In the genomic region with DNA sequence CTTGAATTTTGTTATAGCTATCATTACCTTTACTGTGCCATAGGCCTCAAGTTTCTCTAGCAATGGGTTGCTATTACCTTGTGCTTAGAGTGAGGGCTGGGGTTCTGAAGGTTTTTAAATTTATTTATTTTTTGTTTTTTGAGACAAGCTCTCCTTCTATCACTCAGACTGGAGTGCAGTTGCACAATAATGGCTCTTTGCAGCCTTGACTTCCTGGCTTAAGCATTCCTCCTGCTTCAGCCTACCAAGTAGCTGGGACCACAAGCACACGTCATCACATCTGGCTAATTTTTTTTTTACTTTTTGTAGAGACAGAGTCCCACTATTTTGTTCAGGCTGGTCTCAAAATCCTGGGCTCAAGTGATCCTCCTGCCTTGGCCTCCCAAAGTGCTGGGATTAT, we compare ENCODE assay signal across 14 cellular contexts. TPM values are rescaled to one million over a fixed set of nuclear protein-coding genes. Genes with fewer than 3 reads are reported as not detected.
DNase-seq lines count a peak whose midpoint lies in the region; ATAC-seq, FAIRE-seq and TF ChIP-seq lines count a peak whose summit lies in the region.
"Had no signal": no experiment of that assay in that cellular context is flagged by ENCODE, and none has a peak within 500 bp of the region (broad histone marks: within the 10 kb centered on the region; RNA-seq: fewer than 3 reads in every experiment).

No MANE protein-coding gene starts in this region.

- peaks cover 19% of the 10 kb centered on the region for H3K4me1 Mint-ChIP-seq in CD8-positive, alpha-beta T cell (ENCODE audit: low read depth)
- H3K4me1 Mint-ChIP-seq: WTC11 had no signal

- peaks cover 5% of the 10 kb centered on the region for H3K36me3 ChIP-seq in CD8-positive, alpha-beta T cell (ENCODE audit: insufficient read depth, low read length)

- POLR2A ChIA-PET in CD8-positive, alpha-beta T cell (lab: Charles Lee): no interaction called here
- POLR2A ChIA-PET in GM10248 (lab: Yijun Ruan, JAX): no interaction called here

- no peaks in the 10 kb centered on the region for H3K27me3 Mint-ChIP-seq in CD8-positive, alpha-beta T cell (ENCODE audit: low read depth)
- H3K27me3 Mint-ChIP-seq: progenitor cell of endocrine pancreas had no signal

- H3K4me3 Mint-ChIP-seq in CD8-positive, alpha-beta T cell: no peak overlapping the region
- H3K4me3 Mint-ChIP-seq: WTC11 had no signal

- no peak overlapping the region for H3K4me3 ChIP-seq in CD8-positive, alpha-beta T cell (ENCODE audit: low read depth, low read length)
- H3K4me3 ChIP-seq in astrocyte of the spinal cord (ENCODE audit: low read depth, low read length): no peak overlapping the region

- intact Hi-C loops in CD8-positive, alpha-beta T cell (cut with DNase I, micrococcal nuclease): no loop called here

- H3K4me1 ChIP-seq in CD8-positive, alpha-beta T cell (ENCODE audit: insufficient read depth, low read length): peaks cover 10% of the 10 kb centered on the region

- H3K9me3 ChIP-seq in CD8-positive, alpha-beta T cell (ENCODE audit: low read length): no peaks in the 10 kb centered on the region

- H3K27ac ChIP-seq in CD8-positive, alpha-beta T cell (ENCODE audit: low read depth, low read length): no peak overlapping the region

- H3K36me3 Mint-ChIP-seq in CD8-positive, alpha-beta T cell: peaks cover 40% of the 10 kb centered on the region

- peak overlapping the region; percentile 55 for H3K27ac Mint-ChIP-seq in CD8-positive, alpha-beta T cell
- H3K27ac Mint-ChIP-seq: progenitor cell of endocrine pancreas had no signal

- H3K9me3 Mint-ChIP-seq in CD8-positive, alpha-beta T cell: no peaks in the 10 kb centered on the region

- no peak for FAIRE-seq in D721Med (lab: Jason Lieb, UNC)
- FAIRE-seq: endometrium had no signal

- CTCF ChIA-PET in CD8-positive, alpha-beta T cell (lab: Charles Lee): no interaction called here
- CTCF ChIA-PET in GM10248 (lab: Yijun Ruan, JAX): interaction anchor here (2.3 kb wide), 1 partner anchor 14 kb away, joined by 10 read pairs; no protein-coding TSS in a partner anchor

- in situ Hi-C loops in astrocyte of the spinal cord (cut with HindIII; ENCODE audit: low sequenced_read_pairs): no loop called here

- H3K27me3 ChIP-seq in CD8-positive, alpha-beta T cell (ENCODE audit: insufficient read depth, low read length): no peaks in the 10 kb centered on the region

- TF ChIP-seq CTCF in CD8-positive, alpha-beta T cell (IDR thresholded peaks at IDR 0.05): no peak
- TF ChIP-seq CTCF in astrocyte of the spinal cord (IDR thresholded peaks at IDR 0.05; ENCODE audit: low read depth, low read length): no peak
- no peak for TF ChIP-seq CTCF in D721Med (IDR thresholded peaks at IDR 0.05; ENCODE audit: insufficient read depth, missing control alignments)
- no peak for TF ChIP-seq CTCF in GM10248 (IDR thresholded peaks at IDR 0.05; ENCODE audit: control extremely low read depth, extremely low read depth, low read depth, missing control alignments)

- DNase-seq in CD8-positive, alpha-beta T cell: no peak
- DNase-seq in Kasumi-1 (lab: John Stamatoyannopoulos, UW) (peak; percentile 67 to 79), astrocyte of the spinal cord (ENCODE audit: low read depth, low spot score) (peak; percentile 11), non-pigmented ciliary epithelial cell (ENCODE audit: low read depth) (peak; percentile 60), D721Med (ENCODE audit: insufficient read length, low spot score) (no peak), GM10248 (ENCODE audit: extremely low spot score) (no peak)
- DNase-seq: activated T-cell treated with anti-CD3 and anti-CD28 coated beads, Interleukin-2, amount 50 U/mL, for 1 hour; aorta; Calu3; NCI-H69 had no signal

- no peak for ATAC-seq in CD8-positive, alpha-beta T cell
- ATAC-seq in HG02938 (IDR thresholded peaks at IDR 0.05; ENCODE audit: unreplicated experiment): no peak
- ATAC-seq: WTC11 had no signal

RNA-seq across cellular contexts. Expression of a gene that starts 41.5 kb away (rescaled TPM):
- 10 to 100 TPM in 1 of 2 experiments, 1 to 10 TPM in 1; 9.8 to 12.2 TPM for total RNA-seq in CD8-positive, alpha-beta T cell

Comparison
In these comparisons a context has a peak if more than half of its experiments do, and no peak if none do; other contexts are left out.
1. DNase-seq: peak in Kasumi-1 (2 of 2), astrocyte of the spinal cord (single experiment) and non-pigmented ciliary epithelial cell (single experiment); none in CD8-positive, alpha-beta T cell (0 of 7), D721Med (single experiment) and GM10248 (single experiment).